ENCODE assay signal across 16 cellular contexts in genomic region chrX:133307637-133308485, GRCh38.
DNase-seq lines count a peak whose midpoint lies in the region; FAIRE-seq and TF ChIP-seq lines count a peak whose summit lies in the region.
"Had no signal": no experiment of that assay in that cellular context is flagged by ENCODE, and none has a peak within 500 bp of the region (broad histone marks: within the 10 kb centered on the region; RNA-seq: fewer than 3 reads in every experiment).

No MANE protein-coding gene starts in this region.

- H3K4me3 ChIP-seq in astrocyte (ENCODE audit: insufficient read depth, low read depth, low read length), result no peak overlapping the region
- H3K4me3 ChIP-seq in hepatocyte, result no peak overlapping the region
- H3K4me3 ChIP-seq in suprapubic skin, result no peak overlapping the region
- H3K4me3 ChIP-seq: breast epithelium had no signal

- TF ChIP-seq POLR2A in suprapubic skin (IDR thresholded peaks at IDR 0.05), result no peak

- H3K4me2 ChIP-seq in astrocyte (ENCODE audit: low read length) (no peak overlapping the region), hepatocyte (no peak overlapping the region)

- H2AFZ ChIP-seq in astrocyte (ENCODE audit: low read depth, low read length) (no peak overlapping the region), hepatocyte (no peak overlapping the region)

- H3K9ac ChIP-seq in astrocyte (ENCODE audit: low read length), result no peak overlapping the region

- H3K27me3 ChIP-seq in astrocyte (ENCODE audit: insufficient read depth, low read length) (no peaks in the 10 kb centered on the region), hepatocyte (no peaks in the 10 kb centered on the region), suprapubic skin (no peaks in the 10 kb centered on the region)

- no peak for TF ChIP-seq EP300 in suprapubic skin (IDR thresholded peaks at IDR 0.05)

- WGBS in hepatocyte (ENCODE audit: low lambda C conversion rate, missing lambda C conversion rate), result 52% methylated on average over 13 of the region's 13 CpGs
- WGBS in suprapubic skin, result 50% methylated on average over 13 of the region's 13 CpGs

- no peak overlapping the region for H3K27ac Mint-ChIP-seq in astrocyte (ENCODE audit: unreplicated experiment)
- no peak overlapping the region for H3K27ac Mint-ChIP-seq in mesothelial cell of epicardium
- H3K27ac Mint-ChIP-seq: activated CD4-positive, alpha-beta T cell treated with anti-CD3 and anti-CD28 coated beads, Interleukin-2, amount 10 ng/mL, durations not matched to agents 7 days and 5 days; activated T-helper 17 cell treated with anti-CD3 and anti-CD28 coated beads, Interleukin-2, amount 50 U/mL, for 72 hours; immature natural killer cell; naive B cell; T-cell had no signal

- H4K20me1 ChIP-seq in astrocyte (ENCODE audit: insufficient read depth, low read length) (no peaks in the 10 kb centered on the region), hepatocyte (ENCODE audit: insufficient read depth, poor library complexity, severe bottlenecking) (no peaks in the 10 kb centered on the region)

- H3K9me3 Mint-ChIP-seq in astrocyte (ENCODE audit: unreplicated experiment) (no peaks in the 10 kb centered on the region), mesothelial cell of epicardium (no peaks in the 10 kb centered on the region)
- H3K9me3 Mint-ChIP-seq: activated CD4-positive, alpha-beta T cell treated with anti-CD3 and anti-CD28 coated beads, Interleukin-2, amount 10 ng/mL, durations not matched to agents 7 days and 5 days; activated T-helper 17 cell treated with anti-CD3 and anti-CD28 coated beads, Interleukin-2, amount 50 U/mL, for 72 hours; immature natural killer cell; T-cell had no signal

- peak; percentile 34 for FAIRE-seq in astrocyte (lab: Jason Lieb, UNC)

- H3K36me3 ChIP-seq in astrocyte (ENCODE audit: insufficient read depth, low read length), result no peaks in the 10 kb centered on the region
- no peaks in the 10 kb centered on the region for H3K36me3 ChIP-seq in hepatocyte (replicated peaks; ENCODE audit: insufficient read depth, low read depth)
- H3K36me3 ChIP-seq in suprapubic skin, result no peaks in the 10 kb centered on the region
- H3K36me3 ChIP-seq: breast epithelium had no signal

- TF ChIP-seq CTCF in astrocyte (IDR thresholded peaks at IDR 0.05; ENCODE audit: insufficient read depth, low read depth, low read length), result no peak
- no peak for TF ChIP-seq CTCF in hepatocyte (IDR thresholded peaks at IDR 0.05; ENCODE audit: poor library complexity)
- TF ChIP-seq CTCF in mesothelial cell of epicardium (IDR thresholded peaks at IDR 0.05; ENCODE audit: unreplicated experiment), result no peak
- no peak for TF ChIP-seq CTCF in suprapubic skin (IDR thresholded peaks at IDR 0.05)

- H3K27ac ChIP-seq in astrocyte (ENCODE audit: low read depth, low read length), result no peak overlapping the region
- no peak overlapping the region for H3K27ac ChIP-seq in hepatocyte
- H3K27ac ChIP-seq in suprapubic skin, result no peak overlapping the region
- H3K27ac ChIP-seq: breast epithelium, epithelial cell of prostate had no signal

- H3K79me2 ChIP-seq in astrocyte (ENCODE audit: insufficient read depth, low read length) (no peaks in the 10 kb centered on the region), hepatocyte (no peaks in the 10 kb centered on the region)

- H3K4me1 ChIP-seq in astrocyte (ENCODE audit: insufficient read depth, low read length), result no peaks in the 10 kb centered on the region
- H3K4me1 ChIP-seq in hepatocyte (ENCODE audit: insufficient read depth), result no peaks in the 10 kb centered on the region
- no peaks in the 10 kb centered on the region for H3K4me1 ChIP-seq in suprapubic skin
- H3K4me1 ChIP-seq: breast epithelium had no signal

- H3K9me2 ChIP-seq in hepatocyte (replicated peaks; ENCODE audit: insufficient read depth), result no peaks in the 10 kb centered on the region

- peaks cover 5% of the 10 kb centered on the region for H3K4me1 Mint-ChIP-seq in astrocyte (ENCODE audit: low read depth, unreplicated experiment)
- peaks cover 21% of the 10 kb centered on the region for H3K4me1 Mint-ChIP-seq in mesothelial cell of epicardium
- H3K4me1 Mint-ChIP-seq: activated CD4-positive, alpha-beta T cell treated with anti-CD3 and anti-CD28 coated beads, Interleukin-2, amount 10 ng/mL, durations not matched to agents 7 days and 5 days; activated T-helper 17 cell treated with anti-CD3 and anti-CD28 coated beads, Interleukin-2, amount 50 U/mL, for 72 hours; immature natural killer cell; T-cell had no signal

- H3K9me3 ChIP-seq in astrocyte (ENCODE audit: insufficient read depth, low read depth, low read length) (no peaks in the 10 kb centered on the region), hepatocyte (ENCODE audit: low read depth) (no peaks in the 10 kb centered on the region), suprapubic skin (no peaks in the 10 kb centered on the region)
- H3K9me3 ChIP-seq: breast epithelium had no signal

- peak in 10 of 14 donors; percentile 4 to 57 (median 10) for DNase-seq in C1 segment of cervical spinal cord (lab: John Stamatoyannopoulos, UW)
- DNase-seq in astrocyte (ENCODE audit: low read depth), result no peak
- peak; percentile 8 for DNase-seq in hepatocyte (ENCODE audit: low spot score)
- peak; percentile 41 for DNase-seq in pons (ENCODE audit: low spot score)
- no peak for DNase-seq in mesothelial cell of epicardium (ENCODE audit: low spot score in 2 of 2, unreplicated experiment in 2 of 2)
- no peak for DNase-seq in suprapubic skin (ENCODE audit: low spot score in 2 of 2)
- no peak for DNase-seq in GF-D8 (lab: John Stamatoyannopoulos, UW)
- no peak for DNase-seq in activated naive CD4-positive, alpha-beta T cell treated with anti-CD3 and anti-CD28 coated beads, Interleukin-2, amount 50 U/mL, for 16 hours
- DNase-seq: activated CD4-positive, alpha-beta T cell treated with anti-CD3 and anti-CD28 coated beads, Interleukin-2, amount 10 ng/mL, durations not matched to agents 7 days and 5 days; DND-41; immature natural killer cell; naive B cell; T-cell had no signal

- H3K36me3 Mint-ChIP-seq in astrocyte (ENCODE audit: low read depth, unreplicated experiment) (peaks cover 9% of the 10 kb centered on the region), mesothelial cell of epicardium (peaks cover 9% of the 10 kb centered on the region)
- H3K36me3 Mint-ChIP-seq: immature natural killer cell, naive B cell, T-cell had no signal

- H3K4me3 Mint-ChIP-seq in astrocyte (ENCODE audit: unreplicated experiment) (no peak overlapping the region), mesothelial cell of epicardium (no peak overlapping the region)
- H3K4me3 Mint-ChIP-seq: activated CD4-positive, alpha-beta T cell treated with anti-CD3 and anti-CD28 coated beads, Interleukin-2, amount 10 ng/mL, durations not matched to agents 7 days and 5 days; activated T-helper 17 cell treated with anti-CD3 and anti-CD28 coated beads, Interleukin-2, amount 50 U/mL, for 72 hours; immature natural killer cell; naive B cell; T-cell had no signal

- H3K27me3 Mint-ChIP-seq in astrocyte (ENCODE audit: low read depth, unreplicated experiment) (no peaks in the 10 kb centered on the region), mesothelial cell of epicardium (ENCODE audit: low read depth) (peaks cover 11% of the 10 kb centered on the region)
- H3K27me3 Mint-ChIP-seq: activated T-helper 17 cell treated with anti-CD3 and anti-CD28 coated beads, Interleukin-2, amount 50 U/mL, for 72 hours had no signal

Comparison
In these comparisons a context has a peak if more than half of its experiments do, and no peak if none do; other contexts are left out.
1. DNase-seq: peak in C1 segment of cervical spinal cord (10 of 14), hepatocyte (single experiment) and pons (single experiment); none in astrocyte (single experiment), mesothelial cell of epicardium (0 of 2), suprapubic skin (0 of 2), GF-D8 (single experiment) and activated naive CD4-positive, alpha-beta T cell treated with anti-CD3 and anti-CD28 coated beads, Interleukin-2, amount 50 U/mL, for 16 hours (single experiment).